In the genomic region with DNA sequence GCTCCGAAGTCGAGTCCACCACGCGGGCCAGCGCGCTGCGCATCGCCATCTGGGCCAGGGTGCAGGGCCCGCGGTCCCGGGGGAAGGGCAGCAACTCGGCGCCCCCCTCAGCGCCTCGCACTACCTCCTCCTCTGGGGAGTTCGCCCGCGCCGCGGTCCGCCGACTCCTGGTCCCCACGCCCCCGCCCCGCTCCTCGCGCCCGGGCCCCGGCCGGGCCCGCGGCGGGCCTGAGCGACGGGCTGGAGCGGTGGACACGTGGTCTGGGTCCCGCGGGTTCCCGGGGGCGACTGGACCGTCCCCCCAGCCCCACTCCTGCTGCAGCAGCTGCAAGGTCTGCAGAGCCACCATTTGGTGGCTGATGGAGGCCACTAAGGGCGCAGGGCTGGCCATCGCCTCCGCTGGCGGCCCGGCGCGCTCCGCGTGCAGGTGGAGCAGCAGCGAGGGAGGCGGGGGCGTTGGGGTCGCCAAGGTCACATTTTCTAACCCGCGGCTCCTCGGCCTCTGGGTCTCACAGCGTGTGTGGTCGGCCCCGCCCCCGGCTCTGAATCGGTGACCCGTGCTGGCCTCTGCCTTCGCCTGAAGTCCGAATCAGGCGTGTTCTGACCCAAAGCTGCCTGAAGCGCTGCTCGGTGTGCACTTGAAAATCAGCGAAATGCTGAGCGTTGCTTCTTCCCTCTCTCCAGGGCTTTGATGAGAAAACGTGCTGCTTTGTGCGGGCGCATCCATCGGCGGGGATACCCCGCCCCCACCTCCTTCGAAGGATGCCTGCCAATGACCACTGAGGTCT, we compare ENCODE assay signal across 9 cellular contexts. TPM values are rescaled to one million over a fixed set of nuclear protein-coding genes. Genes with fewer than 3 reads are reported as not detected.
DNase-seq lines count a peak whose midpoint lies in the region; ATAC-seq, FAIRE-seq and TF ChIP-seq lines count a peak whose summit lies in the region.
"Had no signal": no experiment of that assay in that cellular context is flagged by ENCODE, and none has a peak within 500 bp of the region (broad histone marks: within the 10 kb centered on the region; RNA-seq: fewer than 3 reads in every experiment).

Gene DLEU7, minus strand, starts transcription at position 437 of the 788 bp plus-strand sequence. Its CDS starts 46 bp downstream, at position 391.

- ATAC-seq in GM21367 (IDR thresholded peaks at IDR 0.05; ENCODE audit: unreplicated experiment), result no peak
- ATAC-seq in omental fat pad (ENCODE audit: low FRiP score), result no peak

- H3K4me1 ChIP-seq in SJCRH30 (peaks cover 43% of the 10 kb centered on the region), mononuclear cell (ENCODE audit: insufficient read depth, low read length) (peaks cover 25% of the 10 kb centered on the region), stomach smooth muscle (ENCODE audit: control insufficient read depth, insufficient read depth, low read length) (peaks cover 12% of the 10 kb centered on the region)
- H3K4me1 ChIP-seq: prostate gland had no signal

- H3K36me3 ChIP-seq in SJCRH30 (no peaks in the 10 kb centered on the region), stomach smooth muscle (ENCODE audit: control insufficient read depth in 2 of 2, insufficient read depth in 2 of 2, low read length in 2 of 2) (no peaks in the 10 kb centered on the region)
- H3K36me3 ChIP-seq: prostate gland had no signal

- H3K27ac ChIP-seq in SJCRH30 (peak within 1 kb of the TSS; percentile 91), stomach smooth muscle (ENCODE audit: low read length) (no peak within 1 kb of the TSS)
- H3K27ac ChIP-seq: prostate gland had no signal

- TF ChIP-seq CTCF in epithelial cell of proximal tubule (conservative IDR thresholded peaks at IDR 0.05; ENCODE audit: low read depth, low read length), result no peak
- TF ChIP-seq CTCF in omental fat pad (IDR thresholded peaks at IDR 0.05), result no peak

- no peak for FAIRE-seq in GM12892 (lab: Jason Lieb, UNC)

- no peaks in the 10 kb centered on the region for H3K9me3 ChIP-seq in SJCRH30 (replicated peaks)
- no peaks in the 10 kb centered on the region for H3K9me3 ChIP-seq in mononuclear cell (ENCODE audit: low read depth, low read length)
- no peaks in the 10 kb centered on the region for H3K9me3 ChIP-seq in stomach smooth muscle (ENCODE audit: control insufficient read depth in 2 of 2, low read length in 2 of 2)
- H3K9me3 ChIP-seq: prostate gland had no signal

- DNase-seq in SJCRH30, result no peak
- DNase-seq in epithelial cell of proximal tubule (ENCODE audit: low read depth), result no peak
- no peak for DNase-seq in GM12892 (ENCODE audit: insufficient read length)
- DNase-seq in omental fat pad (ENCODE audit: low spot score), result no peak
- DNase-seq: RPMI8226 had no signal

- H3K27me3 ChIP-seq in SJCRH30, result no peaks in the 10 kb centered on the region
- H3K27me3 ChIP-seq in mononuclear cell (ENCODE audit: insufficient read depth, low read length), result peaks cover 7% of the 10 kb centered on the region
- peaks cover 14 to 18% of the 10 kb centered on the region in 2 donors for H3K27me3 ChIP-seq in stomach smooth muscle (ENCODE audit: control insufficient read depth in 1 of 2, insufficient read depth in 2 of 2, low read length in 2 of 2)

- peak within 1 kb of the TSS; percentile 2; the same call in 1 of the 2 replicates for H3K4me3 ChIP-seq in SJCRH30
- peak within 1 kb of the TSS; percentile 30 for H3K4me3 ChIP-seq in epithelial cell of proximal tubule (ENCODE audit: low read depth, low read length)
- peak within 1 kb of the TSS; percentile 5 for H3K4me3 ChIP-seq in mononuclear cell (ENCODE audit: low read length)
- peak within 1 kb of the TSS; percentile 16 to 59 for H3K4me3 ChIP-seq in stomach smooth muscle (ENCODE audit: low read length in 2 of 2)

- no peak within 1 kb of the TSS for H3K9ac ChIP-seq in stomach smooth muscle (ENCODE audit: low read length in 2 of 2)

- no peak for TF ChIP-seq POLR2A in GM12892 (IDR thresholded peaks at IDR 0.05; ENCODE audit: low read depth, low read length)

RNA-seq across cellular contexts. Expression of gene DLEU7, which starts in this region (rescaled TPM):
- total RNA-seq in SJCRH30 (2014; rRNA removed; shearing (Covaris generic)), result 1.2 and 2.9 TPM in 2 replicates
- total RNA-seq in epithelial cell of proximal tubule (not detected in 2 replicates), mononuclear cell (0.84 TPM), omental fat pad (not detected)
- not detected for polyA plus RNA-seq in GM12892 (2012; ENCODE audit: missing spikeins)
